In the genomic region with DNA sequence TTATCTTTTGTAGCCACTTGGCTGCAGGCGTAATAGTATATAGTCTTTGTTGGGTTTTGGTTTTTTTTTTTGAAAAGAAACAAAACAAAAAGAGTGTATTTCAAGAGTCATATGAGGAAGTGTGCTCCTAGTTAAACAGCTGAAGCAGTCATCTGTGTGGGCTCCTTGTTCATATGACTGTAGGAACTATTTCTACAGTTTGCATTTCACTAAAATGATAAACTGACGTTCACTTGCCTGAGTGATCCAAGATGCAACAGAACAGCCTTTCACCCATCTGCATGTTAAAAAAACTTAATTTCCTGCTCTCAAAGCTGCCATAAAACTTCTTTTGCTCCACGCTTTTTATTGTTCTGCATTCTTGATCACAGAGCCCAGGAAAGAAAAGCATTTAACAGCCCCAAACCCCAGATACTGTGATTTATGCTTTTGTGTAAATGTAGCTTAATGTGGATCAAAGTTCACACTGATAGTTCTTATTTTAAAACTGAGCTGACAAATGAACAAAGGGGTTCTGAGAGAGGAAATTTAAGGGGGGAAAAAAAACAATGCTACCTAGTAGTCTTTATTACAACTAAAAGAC, we compare ENCODE assay signal across 16 cellular contexts. TPM values are rescaled to one million over a fixed set of nuclear protein-coding genes. Genes with fewer than 3 reads are reported as not detected.
DNase-seq lines count a peak whose midpoint lies in the region; ATAC-seq and TF ChIP-seq lines count a peak whose summit lies in the region.
"Had no signal": no experiment of that assay in that cellular context is flagged by ENCODE, and none has a peak within 500 bp of the region (broad histone marks: within the 10 kb centered on the region; RNA-seq: fewer than 3 reads in every experiment).

No MANE protein-coding gene starts in this region.

- H3K27ac Mint-ChIP-seq in endodermal cell: peak overlapping the region; percentile 10
- peak overlapping the region; percentile 72 for H3K27ac Mint-ChIP-seq in stimulated activated memory B cell treated with anti-CD40 and anti-IgM and Interleukin-4, amounts not matched to agents 10 μg/mL and 1 μg/mL and 100 μg/mL, for 72 hours
- H3K27ac Mint-ChIP-seq: activated naive CD4-positive, alpha-beta T cell treated with anti-CD3 and anti-CD28 coated beads, Interleukin-2, amount 50 U/mL, for 72 hours had no signal

- no peak overlapping the region for H3K4me3 ChIP-seq in endodermal cell (ENCODE audit: low read length)
- H3K4me3 ChIP-seq: left lung, SJSA1, tibial artery had no signal

- H3K9me3 Mint-ChIP-seq in endodermal cell: no peaks in the 10 kb centered on the region
- H3K9me3 Mint-ChIP-seq in stimulated activated memory B cell treated with anti-CD40 and anti-IgM and Interleukin-4, amounts not matched to agents 10 μg/mL and 1 μg/mL and 100 μg/mL, for 72 hours: no peaks in the 10 kb centered on the region

- peak; percentile 39 for ATAC-seq in GM18868 (IDR thresholded peaks at IDR 0.05; ENCODE audit: unreplicated experiment)
- ATAC-seq in HG02852 (IDR thresholded peaks at IDR 0.05; ENCODE audit: unreplicated experiment): peak; percentile 44
- ATAC-seq in stimulated activated memory B cell treated with anti-CD40 and anti-IgM and Interleukin-4, amounts not matched to agents 10 μg/mL and 1 μg/mL and 100 μg/mL, for 72 hours: peak; percentile 60
- ATAC-seq: activated naive CD4-positive, alpha-beta T cell treated with anti-CD3 and anti-CD28 coated beads, Interleukin-2, amount 50 U/mL, for 72 hours; left lung had no signal

- no peak for DNase-seq in endodermal cell
- no peak for DNase-seq in activated naive CD4-positive, alpha-beta T cell (lab: John Stamatoyannopoulos, UW)
- DNase-seq in EL: no peak
- no peak for DNase-seq in stimulated activated CD4-positive, alpha-beta T cell treated with anti-CD3 and anti-CD28 coated beads, Interleukin-15, amount 100 ng/mL, for 24 hours
- no peak for DNase-seq in T-helper 9 cell
- DNase-seq: Calu3, left lung, NCI-H187 treated with DMSO at 0.1 percent for 48 hours, small intestine, tibial artery had no signal

- no peaks in the 10 kb centered on the region for H3K9me3 ChIP-seq in endodermal cell (ENCODE audit: control insufficient read depth, low read length)
- H3K9me3 ChIP-seq: left lung, SJSA1, tibial artery had no signal

- no peak overlapping the region for H3K9ac ChIP-seq in endodermal cell (ENCODE audit: extremely low read depth, low read length, poor library complexity, severe bottlenecking)
- H3K9ac ChIP-seq: KMS-11 had no signal

- H3K4me1 ChIP-seq in endodermal cell (ENCODE audit: control insufficient read depth, insufficient read depth, low read length): peaks cover 45% of the 10 kb centered on the region

- peaks cover 29% of the 10 kb centered on the region for H3K36me3 Mint-ChIP-seq in endodermal cell (ENCODE audit: low read depth)
- peaks cover 17% of the 10 kb centered on the region for H3K36me3 Mint-ChIP-seq in stimulated activated memory B cell treated with anti-CD40 and anti-IgM and Interleukin-4, amounts not matched to agents 10 μg/mL and 1 μg/mL and 100 μg/mL, for 72 hours
- H3K36me3 Mint-ChIP-seq: activated naive CD4-positive, alpha-beta T cell treated with anti-CD3 and anti-CD28 coated beads, Interleukin-2, amount 50 U/mL, for 72 hours had no signal

- H3K4me3 Mint-ChIP-seq in endodermal cell: no peak overlapping the region
- H3K4me3 Mint-ChIP-seq in stimulated activated memory B cell treated with anti-CD40 and anti-IgM and Interleukin-4, amounts not matched to agents 10 μg/mL and 1 μg/mL and 100 μg/mL, for 72 hours: peak overlapping the region; percentile 36

- peaks cover 40% of the 10 kb centered on the region for H3K36me3 ChIP-seq in endodermal cell (ENCODE audit: control insufficient read depth, insufficient read depth, low read length)
- H3K36me3 ChIP-seq: left lung, tibial artery had no signal

- H3K4me1 Mint-ChIP-seq in endodermal cell: peaks cover 94% of the 10 kb centered on the region
- peaks cover 73% of the 10 kb centered on the region for H3K4me1 Mint-ChIP-seq in stimulated activated memory B cell treated with anti-CD40 and anti-IgM and Interleukin-4, amounts not matched to agents 10 μg/mL and 1 μg/mL and 100 μg/mL, for 72 hours

- no peak for TF ChIP-seq CTCF in endodermal cell (conservative IDR thresholded peaks at IDR 0.05)

- no peaks in the 10 kb centered on the region for H3K27me3 Mint-ChIP-seq in endodermal cell (ENCODE audit: insufficient read depth)
- no peaks in the 10 kb centered on the region for H3K27me3 Mint-ChIP-seq in stimulated activated memory B cell treated with anti-CD40 and anti-IgM and Interleukin-4, amounts not matched to agents 10 μg/mL and 1 μg/mL and 100 μg/mL, for 72 hours

- H3K27ac ChIP-seq in endodermal cell (ENCODE audit: low read depth, low read length): peak overlapping the region; percentile 42
- H3K27ac ChIP-seq: KMS-11, left lung, SJSA1, tibial artery had no signal

- no peaks in the 10 kb centered on the region for H3K27me3 ChIP-seq in endodermal cell (ENCODE audit: control insufficient read depth, insufficient read depth, low read length, poor library complexity, severe bottlenecking)
- H3K27me3 ChIP-seq: left lung, SJSA1, tibial artery had no signal

- whole genome bisulfite sequencing in endodermal cell (ENCODE audit: insufficient coverage in 1 of 2, insufficient read length in 1 of 2), 2 experiments: 83 to 88% methylated on average over 2 to 3 of the region's 3 CpGs

RNA-seq across cellular contexts. Expression of a gene that starts 43.9 kb away (rescaled TPM):
- 100 to 1,000 TPM; 138 to 140 TPM for total RNA-seq in endodermal cell
- 85.1 TPM for polyA plus RNA-seq in endodermal cell (2013, experiment 1 of 2)
- polyA plus RNA-seq in endodermal cell (2013, experiment 2 of 2): 84.0 TPM
- total RNA-seq: activated naive CD4-positive, alpha-beta T cell treated with anti-CD3 and anti-CD28 coated beads, Interleukin-2, amount 50 U/mL, for 72 hours had no signal
